ENCODE assay signal across 13 cellular contexts in the genomic region with DNA sequence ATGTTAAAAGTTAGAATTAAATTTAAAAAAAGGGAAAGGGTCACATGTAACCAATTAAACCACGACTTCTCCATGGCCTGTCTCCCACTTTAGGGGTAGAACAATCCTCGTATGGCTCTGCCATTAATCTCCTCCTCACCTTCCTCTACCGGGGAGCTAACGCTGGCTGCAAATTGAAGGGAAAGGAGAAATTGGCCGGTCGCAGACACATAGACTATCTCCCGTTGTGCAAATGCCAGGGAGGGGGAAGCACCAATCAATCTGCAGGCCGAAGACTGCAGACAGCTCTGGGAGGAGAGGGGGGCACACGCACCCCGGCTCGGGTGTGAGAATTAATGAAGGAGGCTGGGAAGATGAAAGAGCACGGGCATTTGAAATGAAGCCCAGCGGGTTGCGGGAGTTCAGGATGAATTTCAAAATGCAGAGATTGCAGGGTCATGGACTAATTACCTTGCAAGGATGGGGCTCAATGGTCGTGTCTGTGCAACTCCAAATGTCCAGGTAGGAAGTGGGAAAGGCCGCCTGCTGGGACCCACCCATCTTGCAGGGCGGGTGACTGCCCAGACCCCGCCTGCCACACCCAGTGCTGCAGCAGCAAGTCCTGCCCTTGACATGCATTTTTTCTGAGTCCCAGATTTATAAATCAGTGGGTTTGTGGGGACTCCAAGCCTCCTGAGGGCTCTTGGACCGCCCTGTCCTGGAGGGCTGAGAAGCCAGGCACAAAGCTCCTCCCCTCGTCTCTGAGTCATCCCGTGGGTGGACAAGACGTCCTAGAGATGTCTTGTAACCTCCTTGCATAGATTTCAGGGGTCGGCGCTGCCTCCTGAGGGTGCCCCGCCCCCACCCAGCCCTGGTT.
"Had no signal": no experiment of that assay in that cellular context is flagged by ENCODE, and none has a peak within 500 bp of the region (broad histone marks: within the 10 kb centered on the region; RNA-seq: fewer than 3 reads in every experiment).

No MANE protein-coding gene starts in this region.

- H3K36me3 ChIP-seq: cardiac muscle cell, gastroesophageal sphincter, left lung, tibial artery had no signal

- H3K27ac ChIP-seq: cardiac muscle cell, dorsolateral prefrontal cortex, gastroesophageal sphincter, left lung, tibial artery had no signal

- H3K27me3 ChIP-seq: cardiac muscle cell had no signal

- ATAC-seq: activated naive CD4-positive, alpha-beta T cell treated with anti-CD3 and anti-CD28 coated beads, Interleukin-2, amount 50 U/mL, for 72 hours; gastroesophageal sphincter; left lung; naive thymus-derived CD8-positive, alpha-beta T cell; stimulated activated memory B cell treated with anti-CD40 and anti-IgM and Interleukin-4, amounts not matched to agents 10 μg/mL and 1 μg/mL and 100 μg/mL, for 72 hours had no signal

- H3K4me3 ChIP-seq: cardiac muscle cell, dorsolateral prefrontal cortex, gastroesophageal sphincter, left lung, tibial artery had no signal

- H3K9me3 ChIP-seq: gastroesophageal sphincter, left lung, tibial artery had no signal

- DNase-seq: activated CD4-positive, CD25-positive, alpha-beta regulatory T cell; activated CD8-positive, alpha-beta memory T cell treated with anti-CD3 and anti-CD28 coated beads, Interleukin-2, amount 50 U/mL, for 4 hours; activated effector memory CD4-positive, alpha-beta T cell treated with anti-CD3 and anti-CD28 coated beads, Interleukin-2, amount 50 U/mL, for 16 hours; left lung; stimulated activated CD4-positive, alpha-beta T cell treated with anti-CD3 and anti-CD28 coated beads, Interleukin-12 subunit alpha, Interleukin-12 subunit beta, amount 100 ng/mL, for 4 hours; stimulated activated CD4-positive, alpha-beta T cell treated with anti-CD3 and anti-CD28 coated beads, Interleukin-2, amount 100 ng/mL, for 48 hours had no signal

- H3K4me1 ChIP-seq: left lung had no signal
